ENCODE assay signal across 9 cellular contexts in genomic region chr9:129933709-129934586, GRCh38.
DNase-seq lines count a peak whose midpoint lies in the region; ATAC-seq and TF ChIP-seq lines count a peak whose summit lies in the region.
"Had no signal": no experiment of that assay in that cellular context is flagged by ENCODE, and none has a peak within 500 bp of the region (broad histone marks: within the 10 kb centered on the region; RNA-seq: fewer than 3 reads in every experiment).

No MANE protein-coding gene starts in this region.

- no peaks in the 10 kb centered on the region for H3K9me3 Mint-ChIP-seq in CD8-positive, alpha-beta T cell

- H3K27ac ChIP-seq in CD8-positive, alpha-beta T cell (ENCODE audit: low read depth, low read length): no peak overlapping the region
- H3K27ac ChIP-seq in SK-N-MC: peak overlapping the region; percentile 95
- peak overlapping the region; percentile 73 to 83 (median 82) for H3K27ac ChIP-seq in esophagus muscularis mucosa (replicated peaks in 1 of 4)
- peak overlapping the region; percentile 50 to 56 for H3K27ac ChIP-seq in prostate gland

- H3K36me3 ChIP-seq in CD8-positive, alpha-beta T cell (ENCODE audit: insufficient read depth, low read length): peaks cover 13% of the 10 kb centered on the region
- H3K36me3 ChIP-seq in SK-N-MC (ENCODE audit: insufficient read depth, low read length) (peaks cover 6% of the 10 kb centered on the region), esophagus muscularis mucosa (peaks cover 1 to 12% (median 6%) of the 10 kb centered on the region in 4 donors), prostate gland (no peaks in the 10 kb centered on the region)

- H3K27me3 Mint-ChIP-seq in CD8-positive, alpha-beta T cell (ENCODE audit: low read depth): no peaks in the 10 kb centered on the region

- intact Hi-C loops in CD8-positive, alpha-beta T cell (cut with DNase I, micrococcal nuclease): no loop called here
- intact Hi-C loops in esophagus muscularis mucosa (cut with DNase I) (no loop called here), prostate gland (cut with DNase I) (loop anchor here (5.0 kb wide), 1 partner anchor 47 kb away; no protein-coding TSS in a partner anchor)

- peaks cover 41% of the 10 kb centered on the region for H3K36me3 Mint-ChIP-seq in CD8-positive, alpha-beta T cell

- peak overlapping the region; percentile 55 for H3K9ac ChIP-seq in SK-N-MC (ENCODE audit: insufficient read length)

- no peaks in the 10 kb centered on the region for H3K9me3 ChIP-seq in CD8-positive, alpha-beta T cell (ENCODE audit: low read length)
- H3K9me3 ChIP-seq in SK-N-MC (ENCODE audit: low read depth, low read length) (no peaks in the 10 kb centered on the region), esophagus muscularis mucosa (no peaks in the 10 kb centered on the region), prostate gland (no peaks in the 10 kb centered on the region)

- no peak for TF ChIP-seq POLR2A in esophagus muscularis mucosa (IDR thresholded peaks at IDR 0.05; ENCODE audit: low read depth)
- no peak for TF ChIP-seq POLR2A in prostate gland (IDR thresholded peaks at IDR 0.05)

- in situ Hi-C loops in ACHN (cut with HindIII; ENCODE audit: low pct_ligation_motif_present, low pct_unique_long_range_greater_than_20kb, low sequenced_read_pairs): no loop called here

- ATAC-seq in CD8-positive, alpha-beta T cell: no peak
- ATAC-seq in HG03045 (IDR thresholded peaks at IDR 0.05; ENCODE audit: unreplicated experiment): no peak

- H3K27ac Mint-ChIP-seq in CD8-positive, alpha-beta T cell: peak overlapping the region; percentile 81

- CTCF ChIA-PET in CD8-positive, alpha-beta T cell (lab: Charles Lee): interaction anchor here (1.0 to 2.3 kb wide), 5 partner anchors 8 to 39 kb away, joined by 3 to 10 read pairs (median 4); no protein-coding TSS in a partner anchor

- H3K4me1 Mint-ChIP-seq in CD8-positive, alpha-beta T cell (ENCODE audit: low read depth): peaks cover 62% of the 10 kb centered on the region

- TF ChIP-seq CTCF in CD8-positive, alpha-beta T cell (IDR thresholded peaks at IDR 0.05): no peak
- TF ChIP-seq CTCF in esophagus muscularis mucosa (IDR thresholded peaks at IDR 0.05) (no peak), prostate gland (IDR thresholded peaks at IDR 0.05) (no peak)

- peaks cover 36% of the 10 kb centered on the region for H3K4me1 ChIP-seq in CD8-positive, alpha-beta T cell (ENCODE audit: insufficient read depth, low read length)
- H3K4me1 ChIP-seq in esophagus muscularis mucosa (peaks cover 56 to 88% (median 87%) of the 10 kb centered on the region in 4 donors), prostate gland (replicated peaks) (no peaks in the 10 kb centered on the region)

- H3K4me3 ChIP-seq in CD8-positive, alpha-beta T cell (ENCODE audit: low read depth, low read length): no peak overlapping the region
- H3K4me3 ChIP-seq in SK-N-MC (peak overlapping the region; percentile 47), esophagus muscularis mucosa (no peak overlapping the region), prostate gland (no peak overlapping the region)

- POLR2A ChIA-PET in CD8-positive, alpha-beta T cell (lab: Charles Lee): interaction anchor here (0.9 to 2.6 kb wide), 7 partner anchors 20 to 101 kb away, joined by 3 to 9 read pairs (median 3); no protein-coding TSS in a partner anchor

- peak overlapping the region; percentile 21 for H3K4me3 Mint-ChIP-seq in CD8-positive, alpha-beta T cell

- 43% methylated on average over 7 of the region's 7 CpGs for WGBS in esophagus muscularis mucosa
- 61% methylated on average over 7 of the region's 7 CpGs for WGBS in prostate gland

- H3K27me3 ChIP-seq in CD8-positive, alpha-beta T cell (ENCODE audit: insufficient read depth, low read length): no peaks in the 10 kb centered on the region
- no peaks in the 10 kb centered on the region for H3K27me3 ChIP-seq in esophagus muscularis mucosa
- no peaks in the 10 kb centered on the region for H3K27me3 ChIP-seq in prostate gland (replicated peaks; ENCODE audit: insufficient read depth)

- no peak for DNase-seq in CD8-positive, alpha-beta T cell
- DNase-seq in SK-N-MC (ENCODE audit: low read depth, low spot score) (no peak), esophagus muscularis mucosa (ENCODE audit: extremely low spot score) (no peak), prostate gland (ENCODE audit: low spot score) (no peak), globus pallidus (ENCODE audit: low spot score) (no peak), DMS153 treated with DMSO at 0.1 percent for 48 hours (lab: John Stamatoyannopoulos, UW; ENCODE audit: unreplicated experiment) (no peak), ACHN (no peak)
- DNase-seq: activated CD8-positive, alpha-beta memory T cell treated with anti-CD3 and anti-CD28 coated beads, Interleukin-2, amount 50 U/mL, for 4 hours had no signal

- no peak for TF ChIP-seq EP300 in esophagus muscularis mucosa (IDR thresholded peaks at IDR 0.05)
